In genomic region chr20:64209148-64209547, GRCh38 we compare ENCODE assay signal across 1 cellular context.
A peak's percentile ranks its signal among the peaks of the same experiment; 100 is the strongest.
TF ChIP-seq lines count a peak whose summit lies in the region.

No MANE protein-coding gene starts in this region.

TF ChIP-seq in HEK293, 187 proteins besides CTCF, POLR2A, EP300 and RAD21:
- TF ChIP-seq ZNF341 (tag by site-specific recombination; IDR thresholded peaks at IDR 0.05; ENCODE audit: low read depth) (no peak), ZNF394 (tag by site-specific recombination; IDR thresholded peaks at IDR 0.05; ENCODE audit: borderline replicate concordance) (peak; percentile 60; the same call in 1 of the 2 replicates)
